In genomic region chr10:92573798-92574544, GRCh38 we compare ENCODE assay signal across 1 cellular context.
TF ChIP-seq lines count a peak whose summit lies in the region.

IDE (minus strand) TSS chr10:92574093; CDS start chr10:92574019, 74 bp downstream.

TF ChIP-seq in GM12878, 131 proteins besides CTCF, POLR2A, EP300 and RAD21 (continued from another document):
- TF ChIP-seq ZBTB33 (IDR thresholded peaks at IDR 0.05) (no peak), NKRF (conservative IDR thresholded peaks at IDR 0.05) (peak; percentile 51), TBL1XR1 (IDR thresholded peaks at IDR 0.05; ENCODE audit: low read depth, low read length) (no peak), POU2F2 (IDR thresholded peaks at IDR 0.05; ENCODE audit: borderline replicate concordance, low read depth, low read length) (no peak; the same call in 2 of the 3 replicates), JUNB (IDR thresholded peaks at IDR 0.05) (no peak), TCF3 (IDR thresholded peaks at IDR 0.05; ENCODE audit: borderline replicate concordance, insufficient read depth, low read depth, low read length) (peak; percentile 78; the same call in 1 of the 2 replicates), SKIL (IDR thresholded peaks at IDR 0.05; ENCODE audit: low read depth, poor library complexity, severe bottlenecking) (no peak), CHD4 (IDR thresholded peaks at IDR 0.05) (no peak), GATAD2B (conservative IDR thresholded peaks at IDR 0.05; ENCODE audit: low read depth) (peak; percentile 93), ZSCAN29 (IDR thresholded peaks at IDR 0.05) (no peak)
